14 cellular contexts compared by ENCODE assay signal in genomic region chr4:81454498-81454897, GRCh38. TPM values are rescaled to one million over a fixed set of nuclear protein-coding genes. Genes with fewer than 3 reads are reported as not detected.
A peak's percentile ranks its signal among the peaks of the same experiment; 100 is the strongest.
DNase-seq lines count a peak whose midpoint lies in the region; ATAC-seq and TF ChIP-seq lines count a peak whose summit lies in the region.
"Had no signal": no experiment of that assay in that cellular context is flagged by ENCODE, and none has a peak within 500 bp of the region (broad histone marks: within the 10 kb centered on the region; RNA-seq: fewer than 3 reads in every experiment).

No MANE protein-coding gene starts in this region.

- no peak for TF ChIP-seq CTCF in colonic mucosa (IDR thresholded peaks at IDR 0.05)

- no peak for DNase-seq in activated CD4-positive, CD25-positive, alpha-beta regulatory T cell treated with anti-CD3 and anti-CD28 coated beads, Interleukin-2, amount 50 U/mL, for 72 hours
- peak; percentile 7 for DNase-seq in T-helper 2 cell treated with Interferon-gamma antibody and Interleukin-4, amounts not matched to agents 5 μg/mL and 100 μg/mL, for 36 hours (ENCODE audit: low spot score)
- DNase-seq in colonic mucosa (peak; percentile 38), dermis blood vessel endothelial cell (no peak), foreskin melanocyte (no peak), NCI-H2227 treated with DMSO at 0.1 percent for 48 hours (lab: John Stamatoyannopoulos, UW) (no peak)
- peak; percentile 45 for DNase-seq in stimulated activated CD8-positive, alpha-beta memory T cell treated with anti-CD3 and anti-CD28 coated beads, Interleukin-4, amount 100 ng/mL, for 48 hours
- DNase-seq: NCI-H774, upper lobe of right lung had no signal

- no peaks in the 10 kb centered on the region for H3K36me3 Mint-ChIP-seq in T-helper 2 cell treated with Interferon-gamma antibody and Interleukin-4, amounts not matched to agents 5 μg/mL and 100 μg/mL, for 36 hours (ENCODE audit: low read depth)

- H3K36me3 ChIP-seq in colonic mucosa = peaks cover 10% of the 10 kb centered on the region

- H3K27me3 ChIP-seq in colonic mucosa = no peaks in the 10 kb centered on the region
- H3K27me3 ChIP-seq: upper lobe of right lung had no signal

- intact Hi-C loops in colonic mucosa (cut with DNase I) = no loop called here

- peak; percentile 94 for ATAC-seq in activated CD4-positive, CD25-positive, alpha-beta regulatory T cell treated with anti-CD3 and anti-CD28 coated beads, Interleukin-2, amount 50 U/mL, for 24 hours
- ATAC-seq: A549, upper lobe of right lung had no signal

- no peak overlapping the region for H3K27ac ChIP-seq in colonic mucosa
- H3K27ac ChIP-seq: A549, upper lobe of right lung had no signal

- H3K9me3 Mint-ChIP-seq in T-helper 2 cell treated with Interferon-gamma antibody and Interleukin-4, amounts not matched to agents 5 μg/mL and 100 μg/mL, for 36 hours = no peaks in the 10 kb centered on the region
- H3K9me3 Mint-ChIP-seq: brain had no signal

- no peak overlapping the region for H3K9ac ChIP-seq in colonic mucosa (ENCODE audit: low read depth in 2 of 2, low read length in 2 of 2)

- no peaks in the 10 kb centered on the region for H3K9me3 ChIP-seq in colonic mucosa
- H3K9me3 ChIP-seq: A549, upper lobe of right lung had no signal

- no peak overlapping the region for H3K4me3 ChIP-seq in colonic mucosa
- H3K4me3 ChIP-seq: A549, skin epidermis, upper lobe of right lung had no signal

- peaks cover 4% of the 10 kb centered on the region for H3K4me1 Mint-ChIP-seq in T-helper 2 cell treated with Interferon-gamma antibody and Interleukin-4, amounts not matched to agents 5 μg/mL and 100 μg/mL, for 36 hours (ENCODE audit: low read depth)

- H3K27ac Mint-ChIP-seq in T-helper 2 cell treated with Interferon-gamma antibody and Interleukin-4, amounts not matched to agents 5 μg/mL and 100 μg/mL, for 36 hours = no peak overlapping the region
- H3K27ac Mint-ChIP-seq: brain had no signal

- H3K4me1 ChIP-seq in colonic mucosa = no peaks in the 10 kb centered on the region
- H3K4me1 ChIP-seq: A549, upper lobe of right lung had no signal

- no peaks in the 10 kb centered on the region for H3K27me3 Mint-ChIP-seq in T-helper 2 cell treated with Interferon-gamma antibody and Interleukin-4, amounts not matched to agents 5 μg/mL and 100 μg/mL, for 36 hours (ENCODE audit: low read depth)

- H3K4me3 Mint-ChIP-seq in T-helper 2 cell treated with Interferon-gamma antibody and Interleukin-4, amounts not matched to agents 5 μg/mL and 100 μg/mL, for 36 hours = no peak overlapping the region
- H3K4me3 Mint-ChIP-seq: brain had no signal

RNA-seq across cellular contexts. Expression of gene RASGEF1B, which starts 17.2 kb away (rescaled TPM):
- total RNA-seq in colonic mucosa (10 to 100 TPM in 1 of 2 donors, 1 to 10 TPM in 1; 7.8 to 24.5 TPM), dermis blood vessel endothelial cell (0.33 and 0.34 TPM in 2 replicates)
- total RNA-seq: fibroblast of villous mesenchyme had no signal

Comparison
In these comparisons a context has a peak if more than half of its experiments do, and no peak if none do; other contexts are left out.
1. DNase-seq: peak in T-helper 2 cell treated with Interferon-gamma antibody and Interleukin-4, amounts not matched to agents 5 μg/mL and 100 μg/mL, for 36 hours (single experiment), colonic mucosa (single experiment) and stimulated activated CD8-positive, alpha-beta memory T cell treated with anti-CD3 and anti-CD28 coated beads, Interleukin-4, amount 100 ng/mL, for 48 hours (single experiment); none in activated CD4-positive, CD25-positive, alpha-beta regulatory T cell treated with anti-CD3 and anti-CD28 coated beads, Interleukin-2, amount 50 U/mL, for 72 hours (single experiment), dermis blood vessel endothelial cell (single experiment), foreskin melanocyte (single experiment) and NCI-H2227 treated with DMSO at 0.1 percent for 48 hours (single experiment).